11 cellular contexts compared by ENCODE assay signal in genomic region chr3:58117561-58118305, GRCh38.
DNase-seq lines count a peak whose midpoint lies in the region; ATAC-seq and TF ChIP-seq lines count a peak whose summit lies in the region.
"Had no signal": no experiment of that assay in that cellular context is flagged by ENCODE, and none has a peak within 500 bp of the region (broad histone marks: within the 10 kb centered on the region; RNA-seq: fewer than 3 reads in every experiment).

No MANE protein-coding gene starts in this region.

- H2BK20ac ChIP-seq in IMR-90 (ENCODE audit: low read depth, low read length) = 0 out of 2 replicates have a peak overlapping the region, but pooled peaks have one; percentile 5

- peaks cover 30% of the 10 kb centered on the region for H3K36me3 Mint-ChIP-seq in chondrocyte (ENCODE audit: low read depth)

- peak overlapping the region; percentile 48 for H2AK9ac ChIP-seq in IMR-90 (replicated peaks; ENCODE audit: low read depth, low read length, poor library complexity)

- H3K27me3 Mint-ChIP-seq in chondrocyte (ENCODE audit: low read depth) = no peaks in the 10 kb centered on the region

- intact Hi-C loops in IMR-90 (cut with micrococcal nuclease) = loop anchor here (2.0 to 10.0 kb wide), 2 partner anchors 109 to 253 kb away; partner anchors contain the start of gene FLNB
- intact Hi-C loops in lower lobe of right lung (cut with DNase I) = no loop called here

- peaks cover 17% of the 10 kb centered on the region for H3K4me1 ChIP-seq in IMR-90 (ENCODE audit: control insufficient read depth, insufficient read depth, low read length)
- H3K4me1 ChIP-seq in lower lobe of right lung = peaks cover 33% of the 10 kb centered on the region
- peaks cover 27% of the 10 kb centered on the region for H3K4me1 ChIP-seq in stomach smooth muscle (ENCODE audit: control insufficient read depth, insufficient read depth, low read length)

- dilution Hi-C loops in IMR-90 (cut with HindIII; ENCODE audit: low sequenced_read_pairs, unreplicated experiment) = no loop called here

- H3K9me3 ChIP-seq in IMR-90 (ENCODE audit: control insufficient read depth, insufficient read depth, low read length) (no peaks in the 10 kb centered on the region), lower lobe of right lung (no peaks in the 10 kb centered on the region), stomach smooth muscle (ENCODE audit: control insufficient read depth in 2 of 2, low read length in 2 of 2) (no peaks in the 10 kb centered on the region)

- peak; percentile 22 for DNase-seq in IMR-90
- DNase-seq in chondrocyte (ENCODE audit: low spot score) = no peak
- no peak for DNase-seq in lower lobe of right lung
- no peak for DNase-seq in T-helper 9 cell
- no peak for DNase-seq in GM10248 (ENCODE audit: extremely low spot score)
- DNase-seq: activated naive CD4-positive, alpha-beta T cell treated with anti-CD3 and anti-CD28 coated beads for 36 hours; NCI-H526; stimulated activated CD4-positive, alpha-beta T cell treated with anti-CD3 and anti-CD28 coated beads, Interleukin-4, amount 100 ng/mL, for 24 hours had no signal

- H3K56ac ChIP-seq in IMR-90 (ENCODE audit: extremely low read depth, insufficient read depth, low read length) = no peak overlapping the region; the same call in 1 of the 2 replicates

- peaks cover 25% of the 10 kb centered on the region for H3K4me1 Mint-ChIP-seq in chondrocyte (ENCODE audit: low read depth)

- H3K4ac ChIP-seq in IMR-90 (ENCODE audit: low read depth, low read length) = peak overlapping the region; percentile 70

- in situ Hi-C loops in IMR-90 (cut with MboI; ENCODE audit: low sequenced_read_pairs) = no loop called here

- H4K5ac ChIP-seq in IMR-90 (ENCODE audit: low read depth, low read length) = peak overlapping the region; percentile 65

- ATAC-seq in IMR-90 (ENCODE audit: low read depth) (peak; percentile 56), lower lobe of right lung (peak; percentile 45 to 64), HG02885 (IDR thresholded peaks at IDR 0.05; ENCODE audit: poor library complexity, unreplicated experiment) (no peak), HG03196 (IDR thresholded peaks at IDR 0.05; ENCODE audit: unreplicated experiment) (no peak)

- H2AFZ ChIP-seq in IMR-90 (replicated peaks; ENCODE audit: low read length, poor library complexity) = peak overlapping the region; percentile 16

- H2AK5ac ChIP-seq in IMR-90 (ENCODE audit: low read depth, low read length) = peak overlapping the region; percentile 27; the same call in 1 of the 2 replicates

- peak overlapping the region; percentile 53 for H3K18ac ChIP-seq in IMR-90 (ENCODE audit: low read depth, low read length)

- H3K4me3 ChIP-seq in IMR-90 (ENCODE audit: insufficient read depth, low read depth, low read length) = no peak overlapping the region
- no peak overlapping the region for H3K4me3 ChIP-seq in lower lobe of right lung
- peak overlapping the region; percentile 35 to 54 for H3K4me3 ChIP-seq in stomach smooth muscle (ENCODE audit: low read length in 2 of 2)

- no peaks in the 10 kb centered on the region for H3K27me3 ChIP-seq in IMR-90 (ENCODE audit: control insufficient read depth, insufficient read depth, low read length)
- no peaks in the 10 kb centered on the region for H3K27me3 ChIP-seq in lower lobe of right lung (ENCODE audit: low read depth)
- no peaks in the 10 kb centered on the region for H3K27me3 ChIP-seq in stomach smooth muscle (ENCODE audit: control insufficient read depth in 1 of 2, insufficient read depth in 2 of 2, low read length in 2 of 2)

- peak overlapping the region; percentile 89 for H3K27ac Mint-ChIP-seq in chondrocyte (ENCODE audit: unreplicated experiment)
- H3K27ac Mint-ChIP-seq: activated naive CD4-positive, alpha-beta T cell treated with anti-CD3 and anti-CD28 coated beads for 36 hours had no signal

- TF ChIP-seq POLR2A in IMR-90 (IDR thresholded peaks at IDR 0.05; ENCODE audit: low read depth, low read length) = no peak

- CTCF ChIA-PET in IMR-90 (lab: Yijun Ruan, JAX) = interaction anchor here (0.6 to 1.1 kb wide), 4 partner anchors 17 to 109 kb away, joined by 3 to 8 read pairs (median 4); no protein-coding TSS in a partner anchor
- CTCF ChIA-PET in GM10248 (lab: Yijun Ruan, JAX) = interaction anchor here (2.0 kb wide), 1 partner anchor 60 kb away, joined by 4 read pairs; no protein-coding TSS in a partner anchor

- H2BK15ac ChIP-seq in IMR-90 (ENCODE audit: low read depth, low read length) = no peak overlapping the region

- peak overlapping the region; percentile 70; the same call in 1 of the 2 replicates for H3K14ac ChIP-seq in IMR-90 (replicated peaks; ENCODE audit: low read depth, low read length)

- H3K36me3 ChIP-seq in IMR-90 (ENCODE audit: control insufficient read depth, insufficient read depth, low read length) = peaks cover 59% of the 10 kb centered on the region
- peaks cover 40% of the 10 kb centered on the region for H3K36me3 ChIP-seq in lower lobe of right lung
- H3K36me3 ChIP-seq in stomach smooth muscle (ENCODE audit: control insufficient read depth in 2 of 2, insufficient read depth in 2 of 2, low read length in 2 of 2) = peaks cover 11 to 35% of the 10 kb centered on the region in 2 donors

- no peak overlapping the region; the same call in 1 of the 2 replicates for H2BK120ac ChIP-seq in IMR-90 (ENCODE audit: low read depth, low read length)

- peaks cover 49 to 59% of the 10 kb centered on the region in 2 experiments for H3K79me1 ChIP-seq in IMR-90 (ENCODE audit: low read depth in 1 of 2, low read length in 2 of 2)

- WGBS in IMR-90 (ENCODE audit: extremely low coverage in 2 of 2, insufficient read length in 1 of 2), 2 experiments = 24% methylated on average over 4 of the region's 15 CpGs; no CpG with 5 or more reads in 1 of the 2 experiments

- TF ChIP-seq CTCF in IMR-90 (conservative IDR thresholded peaks at IDR 0.05; ENCODE audit: low read depth, low read length) (no peak), chondrocyte (IDR thresholded peaks at IDR 0.05) (no peak), lower lobe of right lung (IDR thresholded peaks at IDR 0.05) (no peak), GM10248 (IDR thresholded peaks at IDR 0.05; ENCODE audit: control extremely low read depth, extremely low read depth, low read depth, missing control alignments) (no peak)

- H3K27ac ChIP-seq in IMR-90 (ENCODE audit: insufficient read depth, low read length) = peak overlapping the region; percentile 70
- H3K27ac ChIP-seq in lower lobe of right lung = peak overlapping the region; percentile 46
- H3K27ac ChIP-seq in stomach smooth muscle (ENCODE audit: low read length) = no peak overlapping the region

- no TSS peak for BruUV-seq in IMR-90 (replicated peaks; lab: Mats Ljungman, UMichigan)

- H3K9ac ChIP-seq in IMR-90 (ENCODE audit: low read depth, low read length) (peak overlapping the region; percentile 43), stomach smooth muscle (ENCODE audit: low read length in 2 of 2) (peak overlapping the region in 1 of 2 donors; percentile 34)

- H3K9me3 Mint-ChIP-seq in chondrocyte (ENCODE audit: low read depth) = no peaks in the 10 kb centered on the region
- H3K9me3 Mint-ChIP-seq: activated naive CD4-positive, alpha-beta T cell treated with anti-CD3 and anti-CD28 coated beads for 36 hours had no signal

- H2BK5ac ChIP-seq in IMR-90 (ENCODE audit: low read depth, low read length, poor library complexity, severe bottlenecking) = peak overlapping the region; percentile 56

- H4K91ac ChIP-seq in IMR-90 (ENCODE audit: insufficient read depth, low read depth, low read length) = peak overlapping the region; percentile 56

- no peak for TF ChIP-seq RAD21 in IMR-90 (IDR thresholded peaks at IDR 0.05; ENCODE audit: low read length)

- peak overlapping the region; percentile 27 for H3K4me3 Mint-ChIP-seq in chondrocyte (ENCODE audit: unreplicated experiment)
- H3K4me3 Mint-ChIP-seq: activated naive CD4-positive, alpha-beta T cell treated with anti-CD3 and anti-CD28 coated beads for 36 hours had no signal

- H4K8ac ChIP-seq in IMR-90 (ENCODE audit: low read depth in 2 of 2, low read length in 2 of 2) = peak overlapping the region; percentile 35 to 79; a peak in 2 of 4 replicates

- H3K9me1 ChIP-seq in IMR-90 (ENCODE audit: insufficient read depth, low read length) = peaks cover 24% of the 10 kb centered on the region

- H4K20me1 ChIP-seq in IMR-90 (ENCODE audit: insufficient read depth, low read length) = 0 out of 2 replicates have a peak, but pooled peaks cover 6% of the 10 kb centered on the region

- H3K4me2 ChIP-seq in IMR-90 (ENCODE audit: low read depth, low read length) = peak overlapping the region; percentile 55

- POLR2A ChIA-PET in IMR-90 (lab: Charles Lee; ENCODE audit: unreplicated experiment) (no interaction called here), GM10248 (lab: Yijun Ruan, JAX) (no interaction called here)

- H3K23ac ChIP-seq in IMR-90 (ENCODE audit: low read depth, low read length) = peak overlapping the region; percentile 29; the same call in 1 of the 2 replicates

TF ChIP-seq in IMR-90, 13 proteins besides CTCF, POLR2A, EP300 and RAD21:
- TF ChIP-seq MAFK (IDR thresholded peaks at IDR 0.05; ENCODE audit: low read depth, low read length) = no peak

Comparison
In these comparisons a context has a peak if more than half of its experiments do, and no peak if none do; other contexts are left out.
1. ATAC-seq: peak in IMR-90 (single experiment) and lower lobe of right lung (2 of 2); none in HG02885 (single experiment) and HG03196 (single experiment).
2. H3K4me3 ChIP-seq: peak in stomach smooth muscle (2 of 2); none in IMR-90 (single experiment) and lower lobe of right lung (single experiment).